14 cellular contexts compared by ENCODE assay signal in the genomic region with DNA sequence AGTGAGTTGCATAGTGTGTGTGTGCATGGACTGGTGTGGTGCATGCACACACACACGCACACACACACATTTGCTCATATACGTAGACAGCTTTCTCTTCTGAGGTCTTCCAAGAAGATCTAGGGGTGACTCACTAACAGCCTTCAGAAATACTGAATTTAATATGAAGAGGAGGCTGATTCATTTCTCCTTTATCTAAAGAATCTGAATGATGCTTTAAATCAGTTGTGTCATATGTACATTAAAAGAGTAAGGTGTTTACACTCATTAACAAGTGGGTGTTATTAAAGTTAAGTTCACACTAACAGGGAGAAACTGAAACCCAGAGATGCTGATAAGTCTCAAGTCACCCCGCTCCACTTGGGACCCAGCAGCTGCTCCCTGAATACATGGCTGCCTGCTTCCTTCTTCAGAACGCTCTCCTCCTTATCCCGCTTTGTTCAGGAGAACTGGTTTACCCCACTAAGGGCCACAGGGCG. TPM values are rescaled to one million over a fixed set of nuclear protein-coding genes. Genes with fewer than 3 reads are reported as not detected.
A peak's percentile ranks its signal among the peaks of the same experiment; 100 is the strongest.
DNase-seq lines count a peak whose midpoint lies in the region; ATAC-seq and TF ChIP-seq lines count a peak whose summit lies in the region.
"Had no signal": no experiment of that assay in that cellular context is flagged by ENCODE, and none has a peak within 500 bp of the region (broad histone marks: within the 10 kb centered on the region; RNA-seq: fewer than 3 reads in every experiment).

No MANE protein-coding gene starts in this region.

- H3K27me3 ChIP-seq in RWPE2 (ENCODE audit: insufficient read depth, poor library complexity, severe bottlenecking): no peaks in the 10 kb centered on the region
- no peaks in the 10 kb centered on the region for H3K27me3 ChIP-seq in dorsolateral prefrontal cortex

- DNase-seq in activated naive CD4-positive, alpha-beta T cell treated with Interleukin-2 at 50 U/mL for 16 hours: peak; percentile 33
- no peak for DNase-seq in activated naive CD4-positive, alpha-beta T cell (lab: John Stamatoyannopoulos, UW)
- DNase-seq in RWPE2 (ENCODE audit: low spot score): no peak
- peak; percentile 72 for DNase-seq in epithelial cell of esophagus (ENCODE audit: low read depth)
- no peak for DNase-seq in stimulated activated naive CD8-positive, alpha-beta T cell treated with anti-CD3 and anti-CD28 coated beads, Interleukin-15, Interleukin-2, amounts not matched to agents 100 U/mL and 50 U/mL, for 24 hours
- no peak for DNase-seq in GM20000 (ENCODE audit: low spot score)
- no peak for DNase-seq in DMS79 treated with DMSO at 0.1 percent for 48 hours (lab: John Stamatoyannopoulos, UW)
- DNase-seq in dorsolateral prefrontal cortex: no peak
- DNase-seq: C1 segment of cervical spinal cord, head of caudate nucleus, NCI-H1105, retina had no signal

- no peaks in the 10 kb centered on the region for H3K36me3 ChIP-seq in RWPE2 (ENCODE audit: low read depth)

- H3K9me3 ChIP-seq in RWPE2 (ENCODE audit: severe bottlenecking): no peaks in the 10 kb centered on the region

- no peak overlapping the region for H3K4me3 ChIP-seq in RWPE2 (ENCODE audit: severe bottlenecking)
- H3K4me3 ChIP-seq in epithelial cell of esophagus (ENCODE audit: low read length): no peak overlapping the region
- no peak overlapping the region for H3K4me3 ChIP-seq in dorsolateral prefrontal cortex
- H3K4me3 ChIP-seq: coronary artery had no signal

- TF ChIP-seq CTCF in RWPE2 (IDR thresholded peaks at IDR 0.05; ENCODE audit: poor library complexity, severe bottlenecking) (no peak), epithelial cell of esophagus (IDR thresholded peaks at IDR 0.05; ENCODE audit: insufficient read depth, low read depth, low read length, missing control alignments) (no peak), GM20000 (IDR thresholded peaks at IDR 0.05; ENCODE audit: extremely low read depth, missing control alignments) (no peak), dorsolateral prefrontal cortex (IDR thresholded peaks at IDR 0.05 in 54 of 56, conservative IDR thresholded peaks at IDR 0.05 in 2 of 56; ENCODE audit: low read depth in 1 of 56, partially characterized antibody in 56 of 56) (no peak)

- intact Hi-C loops in dorsolateral prefrontal cortex (cut with DNase I): no loop called here

- ATAC-seq in RWPE2 (ENCODE audit: low read depth): peak; percentile 84
- peak; percentile 84 for ATAC-seq in stimulated activated naive CD8-positive, alpha-beta T cell treated with anti-CD3 and anti-CD28 coated beads, Interleukin-15, Interleukin-2, amounts not matched to agents 100 U/mL and 50 U/mL, for 24 hours

- H3K27ac ChIP-seq in RWPE2 (ENCODE audit: poor library complexity, severe bottlenecking): no peak overlapping the region
- H3K27ac ChIP-seq in dorsolateral prefrontal cortex: no peak overlapping the region
- H3K27ac ChIP-seq: coronary artery had no signal

- peaks cover 8% of the 10 kb centered on the region for H3K4me1 ChIP-seq in RWPE2 (ENCODE audit: insufficient read depth, poor library complexity, severe bottlenecking)

RNA-seq across cellular contexts. Expression of a gene that starts 22.0 kb away (rescaled TPM):
- total RNA-seq in dorsolateral prefrontal cortex: 1 to 10 TPM in 4 of 120 experiments, under 1 TPM in 60, not detected in 56; 0.18 to 2.5 (median 0.37) TPM
- total RNA-seq: mesenteric fat pad had no signal

RNA-seq across cellular contexts. Expression of a gene that starts 29.7 kb away (rescaled TPM):
- 1 to 10 TPM in 89 of 120 experiments, under 1 TPM in 31; 0.30 to 4.1 (median 1.5) TPM for total RNA-seq in dorsolateral prefrontal cortex

RNA-seq across cellular contexts. Expression of a gene that starts 57.8 kb away (rescaled TPM):
- total RNA-seq in dorsolateral prefrontal cortex: 100 to 1,000 TPM in 119 of 120 experiments, 10 to 100 TPM in 1; 97.9 to 571 (median 378) TPM
- total RNA-seq: mesenteric fat pad had no signal

Comparison
In these comparisons a context has a peak if more than half of its experiments do, and no peak if none do; other contexts are left out.
1. DNase-seq: peak in activated naive CD4-positive, alpha-beta T cell treated with Interleukin-2 at 50 U/mL for 16 hours (single experiment) and epithelial cell of esophagus (single experiment); none in activated naive CD4-positive, alpha-beta T cell (0 of 4), RWPE2 (single experiment), stimulated activated naive CD8-positive, alpha-beta T cell treated with anti-CD3 and anti-CD28 coated beads, Interleukin-15, Interleukin-2, amounts not matched to agents 100 U/mL and 50 U/mL, for 24 hours (single experiment), GM20000 (single experiment), DMS79 treated with DMSO at 0.1 percent for 48 hours (single experiment) and dorsolateral prefrontal cortex (0 of 10).